ENCODE assay signal across 18 cellular contexts in the genomic region with DNA sequence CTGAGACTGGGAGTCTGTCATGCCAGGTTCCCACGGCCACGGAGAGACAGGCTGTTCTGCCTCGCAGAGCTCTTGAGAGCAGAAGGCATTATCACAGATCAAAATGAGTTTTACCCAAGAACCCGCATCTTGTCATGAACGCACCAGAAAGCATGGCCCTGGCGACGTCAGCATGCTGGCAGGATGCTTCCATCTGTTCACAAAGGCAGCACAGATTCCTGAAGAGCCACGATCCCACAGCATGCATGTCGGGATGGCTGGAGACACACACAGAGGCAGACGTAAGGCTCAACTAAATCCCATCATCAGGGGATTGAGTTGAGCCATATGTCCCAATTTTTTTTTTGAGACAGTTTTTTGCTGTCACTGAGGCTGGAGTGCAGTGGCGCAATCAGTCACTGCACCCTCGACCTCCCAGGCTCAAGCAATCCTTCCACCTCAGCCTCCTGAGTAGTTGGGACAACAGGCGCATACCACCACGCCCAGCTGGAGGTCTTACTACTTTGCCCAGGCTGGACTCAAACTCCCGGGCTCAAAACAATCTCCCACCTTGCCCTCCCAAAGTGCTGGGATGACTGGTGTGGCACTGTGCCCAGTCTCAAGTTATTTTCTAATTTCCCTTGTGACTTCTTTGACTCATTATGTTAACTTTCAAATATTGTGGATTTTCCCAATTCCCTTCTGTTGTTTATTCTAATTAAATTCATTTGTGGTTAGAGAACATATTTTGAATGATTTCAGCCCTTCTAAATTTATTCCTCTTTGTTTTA. TPM values are rescaled to one million over a fixed set of nuclear protein-coding genes. Genes with fewer than 3 reads are reported as not detected.
DNase-seq lines count a peak whose midpoint lies in the region; FAIRE-seq and TF ChIP-seq lines count a peak whose summit lies in the region.
"Had no signal": no experiment of that assay in that cellular context is flagged by ENCODE, and none has a peak within 500 bp of the region (broad histone marks: within the 10 kb centered on the region; RNA-seq: fewer than 3 reads in every experiment).

No MANE protein-coding gene starts in this region.

- no peaks in the 10 kb centered on the region for H3K9me3 ChIP-seq in HEK293 (ENCODE audit: control insufficient read depth, insufficient read depth, low read depth, low read length)
- H3K9me3 ChIP-seq in astrocyte (ENCODE audit: insufficient read depth, low read depth, low read length) = no peaks in the 10 kb centered on the region
- no peaks in the 10 kb centered on the region for H3K9me3 ChIP-seq in esophagus squamous epithelium
- H3K9me3 ChIP-seq: lower lobe of right lung had no signal

- H2AFZ ChIP-seq in astrocyte (ENCODE audit: low read depth, low read length) = no peak overlapping the region

- WGBS in esophagus squamous epithelium, 2 donors = 84 to 85% methylated on average over 13 to 15 of the region's 15 CpGs

- no peak for TF ChIP-seq CTCF in AG09319 (IDR thresholded peaks at IDR 0.05; ENCODE audit: low read depth, low read length)
- no peak for TF ChIP-seq CTCF in HEK293 (tag by site-specific recombination; IDR thresholded peaks at IDR 0.05)
- TF ChIP-seq CTCF in astrocyte (IDR thresholded peaks at IDR 0.05; ENCODE audit: insufficient read depth, low read depth, low read length) = no peak
- TF ChIP-seq CTCF in esophagus squamous epithelium (IDR thresholded peaks at IDR 0.05) = no peak

- no peak overlapping the region for H3K4me2 ChIP-seq in astrocyte (ENCODE audit: low read length)

- no peak for FAIRE-seq in astrocyte (lab: Jason Lieb, UNC)

- intact Hi-C loops in esophagus squamous epithelium (cut with DNase I) = no loop called here

- DNase-seq in AG09319 (ENCODE audit: extremely low read depth, low read depth) = peak; percentile 69
- peak; percentile 35 for DNase-seq in astrocyte (ENCODE audit: low read depth)
- peak; percentile 25 for DNase-seq in foreskin melanocyte
- DNase-seq in NCI-H1105 treated with DMSO at 0.1 percent for 48 hours (lab: John Stamatoyannopoulos, UW) = no peak
- no peak for DNase-seq in esophagus squamous epithelium (lab: John Stamatoyannopoulos, UW)
- no peak for DNase-seq in stimulated activated CD4-positive, alpha-beta T cell treated with anti-CD3 and anti-CD28 coated beads, Interleukin-4, amount 100 ng/mL, for 4 hours
- DNase-seq in immature natural killer cell = no peak
- DNase-seq: activated CD4-positive, CD25-positive, alpha-beta regulatory T cell treated with anti-CD3 and anti-CD28 coated beads, Interleukin-2, amount 50 U/mL, for 72 hours; activated naive CD4-positive, alpha-beta T cell; DMS153; foreskin keratinocyte; H7; lower lobe of right lung; NCI-H2029 treated with DMSO at 0.1 percent for 48 hours; NK-92 treated with Interleukin-12 subunit alpha and Interleukin-12 subunit beta, amount 100 ng/mL, for 24 hours; T-helper 17 cell had no signal

- H3K36me3 Mint-ChIP-seq in astrocyte (ENCODE audit: low read depth, unreplicated experiment) (peaks cover 5% of the 10 kb centered on the region), immature natural killer cell (peaks cover 0 to 8% (median 8%) of the 10 kb centered on the region in 3 donors)

- H3K27ac ChIP-seq in HEK293 (ENCODE audit: extremely low read depth, low read depth, low read length) (no peak overlapping the region), astrocyte (ENCODE audit: low read depth, low read length) (no peak overlapping the region), esophagus squamous epithelium (peak overlapping the region in 1 of 4 donors; percentile 29)
- H3K27ac ChIP-seq: foreskin keratinocyte, lower lobe of right lung had no signal

- H3K9ac ChIP-seq in astrocyte (ENCODE audit: low read length) = no peak overlapping the region

- H3K4me1 Mint-ChIP-seq in astrocyte (ENCODE audit: low read depth, unreplicated experiment) (no peaks in the 10 kb centered on the region), immature natural killer cell (no peaks in the 10 kb centered on the region)
- H3K4me1 Mint-ChIP-seq: B cell, T-helper 17 cell had no signal

- H4K20me1 ChIP-seq in astrocyte (ENCODE audit: insufficient read depth, low read length) = peaks cover 7% of the 10 kb centered on the region

- no peaks in the 10 kb centered on the region for H3K79me2 ChIP-seq in astrocyte (ENCODE audit: insufficient read depth, low read length)

- H3K27me3 Mint-ChIP-seq in astrocyte (ENCODE audit: low read depth, unreplicated experiment) = no peaks in the 10 kb centered on the region
- peaks cover 0 to 4% (median 2%) of the 10 kb centered on the region in 3 donors for H3K27me3 Mint-ChIP-seq in immature natural killer cell (ENCODE audit: low read depth in 3 of 3)
- H3K27me3 Mint-ChIP-seq: B cell, T-helper 17 cell had no signal

- no peak overlapping the region for H3K4me3 Mint-ChIP-seq in astrocyte (ENCODE audit: unreplicated experiment)
- H3K4me3 Mint-ChIP-seq in immature natural killer cell = no peak overlapping the region
- H3K4me3 Mint-ChIP-seq: B cell had no signal

- no peak for TF ChIP-seq POLR2A in esophagus squamous epithelium (IDR thresholded peaks at IDR 0.05)

- POLR2A ChIA-PET in HEK293 (lab: Yijun Ruan, JAX) = interaction anchor here (0.6 to 2.7 kb wide), 3 partner anchors 10 to 95 kb away, joined by 3 to 10 read pairs (median 3); no protein-coding TSS in a partner anchor

- no peak overlapping the region for H3K4me3 ChIP-seq in HEK293 (ENCODE audit: low read depth, low read length)
- no peak overlapping the region for H3K4me3 ChIP-seq in astrocyte (ENCODE audit: insufficient read depth, low read depth, low read length)
- no peak overlapping the region for H3K4me3 ChIP-seq in esophagus squamous epithelium
- H3K4me3 ChIP-seq: lower lobe of right lung had no signal

- no peaks in the 10 kb centered on the region for H3K9me3 Mint-ChIP-seq in astrocyte (ENCODE audit: unreplicated experiment)
- H3K9me3 Mint-ChIP-seq in immature natural killer cell = no peaks in the 10 kb centered on the region

- H3K27ac Mint-ChIP-seq in astrocyte (ENCODE audit: unreplicated experiment) = peak overlapping the region; percentile 48
- H3K27ac Mint-ChIP-seq in immature natural killer cell = no peak overlapping the region
- H3K27ac Mint-ChIP-seq: B cell, T-helper 17 cell had no signal

- CTCF ChIA-PET in HEK293 (lab: Yijun Ruan, JAX) = interaction anchor here (2.0 to 2.3 kb wide), 2 partner anchors 12 to 54 kb away, joined by 6 to 14 read pairs; no protein-coding TSS in a partner anchor

- peaks cover 79 to 91% of the 10 kb centered on the region in 2 experiments; a peak in 2 of 3 replicates for H3K36me3 ChIP-seq in HEK293 (ENCODE audit: control insufficient read depth in 2 of 2, insufficient read depth in 1 of 2, low read length in 2 of 2)
- H3K36me3 ChIP-seq in astrocyte (ENCODE audit: insufficient read depth, low read length) = peaks cover 13% of the 10 kb centered on the region
- H3K36me3 ChIP-seq in esophagus squamous epithelium = peaks cover 0 to 9% (median 0%) of the 10 kb centered on the region in 3 donors
- H3K36me3 ChIP-seq: lower lobe of right lung had no signal

- H3K4me1 ChIP-seq in HEK293 (ENCODE audit: control insufficient read depth, insufficient read depth, low read length) = no peaks in the 10 kb centered on the region
- H3K4me1 ChIP-seq in astrocyte (ENCODE audit: insufficient read depth, low read length) = no peaks in the 10 kb centered on the region
- H3K4me1 ChIP-seq in esophagus squamous epithelium = no peaks in the 10 kb centered on the region
- H3K4me1 ChIP-seq: foreskin keratinocyte, lower lobe of right lung had no signal

- H3K27me3 ChIP-seq in astrocyte (ENCODE audit: insufficient read depth, low read length) (no peaks in the 10 kb centered on the region), esophagus squamous epithelium (no peaks in the 10 kb centered on the region)
- H3K27me3 ChIP-seq: foreskin keratinocyte had no signal

TF ChIP-seq in HEK293, 187 proteins besides CTCF, POLR2A, EP300 and RAD21:
- TF ChIP-seq, protein P1, sequence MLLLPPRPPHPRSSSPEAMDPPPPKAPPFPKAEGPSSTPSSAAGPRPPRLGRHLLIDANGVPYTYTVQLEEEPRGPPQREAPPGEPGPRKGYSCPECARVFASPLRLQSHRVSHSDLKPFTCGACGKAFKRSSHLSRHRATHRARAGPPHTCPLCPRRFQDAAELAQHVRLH (tag by site-specific recombination; IDR thresholded peaks at IDR 0.05) = no peak
- no peak for TF ChIP-seq ZNF623 (tag by site-specific recombination; IDR thresholded peaks at IDR 0.05)
- peak; percentile 88 for TF ChIP-seq GLIS1 (tag by site-specific recombination; IDR thresholded peaks at IDR 0.05)

RNA-seq across cellular contexts. Expression of a gene that starts 11.1 kb away (rescaled TPM):
- 6.1 and 6.3 TPM in 2 replicates for total RNA-seq in astrocyte
- total RNA-seq in esophagus squamous epithelium = 10 to 100 TPM in 1 of 4 donors, 1 to 10 TPM in 3; 3.8 to 29.0 (median 6.8) TPM
- polyA plus RNA-seq in immature natural killer cell = 10 to 100 TPM in 2 of 3 donors, 1 to 10 TPM in 1; 8.7 to 21.6 (median 10.9) TPM

RNA-seq across cellular contexts. Expression of a gene that starts 23.0 kb away (rescaled TPM):
- total RNA-seq in astrocyte = 2.6 and 3.2 TPM in 2 replicates
- total RNA-seq in esophagus squamous epithelium = 1 to 10 TPM; 3.4 to 9.6 (median 4.3) TPM
- polyA plus RNA-seq in immature natural killer cell = 1 to 10 TPM; 1.0 to 1.3 (median 1.3) TPM

Comparison
In these comparisons a context has a peak if more than half of its experiments do, and no peak if none do; other contexts are left out.
1. DNase-seq: peak in AG09319 (single experiment), astrocyte (single experiment) and foreskin melanocyte (single experiment); none in NCI-H1105 treated with DMSO at 0.1 percent for 48 hours (single experiment), esophagus squamous epithelium (single experiment), stimulated activated CD4-positive, alpha-beta T cell treated with anti-CD3 and anti-CD28 coated beads, Interleukin-4, amount 100 ng/mL, for 4 hours (0 of 2) and immature natural killer cell (0 of 3).